28 cellular contexts compared by ENCODE assay signal in the genomic region with DNA sequence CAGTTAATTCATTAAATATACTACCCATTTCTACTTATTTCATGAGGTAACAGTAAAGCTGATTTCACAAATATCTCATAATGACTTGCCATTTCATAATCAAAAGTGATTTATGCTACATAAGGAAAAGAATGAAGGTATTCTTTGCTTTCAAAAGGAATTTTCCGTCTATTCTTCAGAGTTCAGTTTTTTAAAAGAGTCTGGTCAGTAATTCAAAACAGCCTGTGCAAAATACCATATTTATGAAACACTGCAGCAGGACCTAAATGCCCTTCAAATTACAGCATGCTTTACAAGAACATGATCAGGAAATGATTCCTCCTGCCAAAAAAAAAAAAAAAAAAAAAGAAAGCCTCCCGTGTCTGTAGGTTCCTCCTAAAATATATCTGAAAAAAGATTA.
DNase-seq lines count a peak whose midpoint lies in the region; ATAC-seq and TF ChIP-seq lines count a peak whose summit lies in the region.
"Had no signal": no experiment of that assay in that cellular context is flagged by ENCODE, and none has a peak within 500 bp of the region (broad histone marks: within the 10 kb centered on the region; RNA-seq: fewer than 3 reads in every experiment).

No MANE protein-coding gene starts in this region.

- CTCF ChIA-PET in GM10248 (lab: Yijun Ruan, JAX): no interaction called here

- ATAC-seq in HG02610 (IDR thresholded peaks at IDR 0.05; ENCODE audit: unreplicated experiment): no peak
- no peak for ATAC-seq in GM19397 (IDR thresholded peaks at IDR 0.05; ENCODE audit: unreplicated experiment)
- ATAC-seq: A549; activated CD8-positive, alpha-beta T cell treated with anti-CD3 and anti-CD28 coated beads, Interleukin-2, amount 10 ng/mL, durations not matched to agents 7 days and 5 days; gastroesophageal sphincter; left lobe of liver had no signal

- DNase-seq in AG09319 (ENCODE audit: extremely low read depth, low read depth) (peak; percentile 61), HCEC 1CT (peak; percentile 27), cardiac fibroblast (ENCODE audit: low read depth in 2 of 2) (peak; percentile 58 to 66), foreskin fibroblast (peak; percentile 53 to 81), GM10248 (ENCODE audit: extremely low spot score) (no peak), DMS 273 treated with DMSO at 0.1 percent for 48 hours (lab: John Stamatoyannopoulos, UW) (no peak)
- DNase-seq: activated CD8-positive, alpha-beta T cell treated with anti-CD3 and anti-CD28 coated beads, Interleukin-2, amount 10 ng/mL, durations not matched to agents 7 days and 5 days; activated effector memory CD4-positive, alpha-beta T cell treated with anti-CD3 and anti-CD28 coated beads, Interleukin-2, amount 50 U/mL, for 16 hours; Calu3; hippocampal formation; immature natural killer cell; MM.1S; NCI-H1417 treated with DMSO at 0.1 percent for 48 hours; NCI-H2081; NCI-H774; RPMI8226; spleen; stimulated activated CD4-positive, alpha-beta T cell treated with anti-CD3 and anti-CD28 coated beads, Interleukin-2, amount 100 ng/mL, for 48 hours; T-helper 2 cell; trophoblast cell had no signal

- H3K4me3 ChIP-seq in cardiac fibroblast (replicated peaks in 1 of 2; ENCODE audit: low read depth in 2 of 2, low read length in 2 of 2) (no peak overlapping the region), foreskin fibroblast (ENCODE audit: low read depth in 1 of 2, low read length in 2 of 2) (no peak overlapping the region)
- H3K4me3 ChIP-seq: A549, gastroesophageal sphincter, HAP-1, neural progenitor cell, right atrium auricular region, spleen had no signal

- POLR2A ChIA-PET in GM10248 (lab: Yijun Ruan, JAX): no interaction called here

- no peak for TF ChIP-seq CTCF in AG09319 (IDR thresholded peaks at IDR 0.05; ENCODE audit: low read depth, low read length)
- TF ChIP-seq CTCF in cardiac fibroblast (IDR thresholded peaks at IDR 0.05; ENCODE audit: low read depth, low read length): no peak
- no peak for TF ChIP-seq CTCF in foreskin fibroblast (IDR thresholded peaks at IDR 0.05; ENCODE audit: low read depth, low read length)
- TF ChIP-seq CTCF in GM10248 (IDR thresholded peaks at IDR 0.05; ENCODE audit: control extremely low read depth, extremely low read depth, low read depth, missing control alignments): no peak

Comparison
In these comparisons a context has a peak if more than half of its experiments do, and no peak if none do; other contexts are left out.
1. DNase-seq: peak in AG09319 (single experiment), HCEC 1CT (single experiment), cardiac fibroblast (2 of 2) and foreskin fibroblast (2 of 2); none in GM10248 (single experiment) and DMS 273 treated with DMSO at 0.1 percent for 48 hours (single experiment).